ENCODE assay signal across 20 cellular contexts in genomic region chr6:99130897-99131873, GRCh38.
DNase-seq lines count a peak whose midpoint lies in the region; ATAC-seq and TF ChIP-seq lines count a peak whose summit lies in the region.
"Had no signal": no experiment of that assay in that cellular context is flagged by ENCODE, and none has a peak within 500 bp of the region (broad histone marks: within the 10 kb centered on the region; RNA-seq: fewer than 3 reads in every experiment).

No MANE protein-coding gene starts in this region.

- no peaks in the 10 kb centered on the region for H3F3A ChIP-seq in SK-N-SH (replicated peaks; ENCODE audit: insufficient read depth)

- peaks cover 38% of the 10 kb centered on the region for H3K4me1 Mint-ChIP-seq in brain
- H3K4me1 Mint-ChIP-seq in activated T-helper 2 cell treated with anti-CD3 and anti-CD28 coated beads, Interferon-gamma antibody, Interleukin-2, Interleukin-4, amounts not matched to agents 10 μg/mL and 5 μg/mL and 100 μg/mL, durations not matched to agents 14 hours and 24 hours and 36 hours (ENCODE audit: low read depth), result no peaks in the 10 kb centered on the region
- H3K4me1 Mint-ChIP-seq: activated naive CD8-positive, alpha-beta T cell treated with anti-CD3 and anti-CD28 coated beads for 36 hours; stimulated activated naive B cell treated with anti-CD40 and anti-IgM and Interleukin-4, amounts not matched to agents 10 μg/mL and 1 μg/mL and 100 μg/mL, for 72 hours had no signal

- no peaks in the 10 kb centered on the region for H3K27me3 ChIP-seq in SK-N-SH (ENCODE audit: insufficient read depth)

- H3K79me2 ChIP-seq in SK-N-SH (ENCODE audit: insufficient read depth), result no peaks in the 10 kb centered on the region
- H3K79me2 ChIP-seq: parathyroid adenoma had no signal

- H3K27me3 Mint-ChIP-seq in brain, result no peaks in the 10 kb centered on the region
- H3K27me3 Mint-ChIP-seq in activated T-helper 2 cell treated with anti-CD3 and anti-CD28 coated beads, Interferon-gamma antibody, Interleukin-2, Interleukin-4, amounts not matched to agents 10 μg/mL and 5 μg/mL and 100 μg/mL, durations not matched to agents 14 hours and 24 hours and 36 hours (ENCODE audit: low read depth), result peaks cover 2% of the 10 kb centered on the region

- no peak overlapping the region for H3K27ac ChIP-seq in SK-N-SH (ENCODE audit: low read depth in 2 of 2, low read length in 1 of 2)
- H3K27ac ChIP-seq: parathyroid adenoma had no signal

- H3K4me3 Mint-ChIP-seq in brain, result peak overlapping the region in 1 of 5 experiments; percentile 10
- no peak overlapping the region for H3K4me3 Mint-ChIP-seq in activated T-helper 2 cell treated with anti-CD3 and anti-CD28 coated beads, Interferon-gamma antibody, Interleukin-2, Interleukin-4, amounts not matched to agents 10 μg/mL and 5 μg/mL and 100 μg/mL, durations not matched to agents 14 hours and 24 hours and 36 hours (ENCODE audit: low read depth)
- H3K4me3 Mint-ChIP-seq: activated naive CD8-positive, alpha-beta T cell treated with anti-CD3 and anti-CD28 coated beads for 36 hours; effector memory CD8-positive, alpha-beta T cell; stimulated activated naive B cell treated with anti-CD40 and anti-IgM and Interleukin-4, amounts not matched to agents 10 μg/mL and 1 μg/mL and 100 μg/mL, for 72 hours had no signal

- intact Hi-C loops in activated T-helper 2 cell treated with anti-CD3 and anti-CD28 coated beads, Interferon-gamma antibody, Interleukin-2, Interleukin-4, amounts not matched to agents 10 μg/mL and 5 μg/mL and 100 μg/mL, durations not matched to agents 14 hours and 24 hours and 36 hours (cut with micrococcal nuclease), result no loop called here

- DNase-seq in SK-N-SH (no peak), NCI-H524 (lab: John Stamatoyannopoulos, UW) (peak; percentile 90 to 94), superior temporal gyrus (ENCODE audit: extremely low spot score) (peak; percentile 48)
- no peak for DNase-seq in stimulated activated CD4-positive, alpha-beta T cell treated with anti-CD3 and anti-CD28 coated beads, Interleukin-12 subunit alpha, Interleukin-12 subunit beta, amount 100 ng/mL, for 4 hours
- no peak for DNase-seq in activated T-helper 2 cell treated with anti-CD3 and anti-CD28 coated beads, Interferon-gamma antibody, Interleukin-2, Interleukin-4, amounts not matched to agents 10 μg/mL and 5 μg/mL and 100 μg/mL, durations not matched to agents 14 hours and 24 hours and 36 hours (ENCODE audit: low spot score)
- DNase-seq: ACHN; activated CD4-positive, alpha-beta T cell treated with anti-CD3 and anti-CD28 coated beads, Interleukin-2, amount 50 U/mL, for 1 hour; activated naive CD8-positive, alpha-beta T cell treated with anti-CD3 and anti-CD28 coated beads for 36 hours; activated T-cell treated with anti-CD3 and anti-CD28 coated beads, Interleukin-2, amount 50 U/mL, for 1 hour; effector memory CD8-positive, alpha-beta T cell; KBM-7; NCI-H146; SHP77 treated with DMSO at 0.1 percent for 48 hours; stimulated activated naive B cell treated with anti-CD40 and anti-IgM and Interleukin-4, amounts not matched to agents 10 μg/mL and 1 μg/mL and 100 μg/mL, for 72 hours; T-helper 9 cell had no signal

- no peaks in the 10 kb centered on the region for H4K20me1 ChIP-seq in SK-N-SH (ENCODE audit: insufficient read depth)

- H3K9me3 Mint-ChIP-seq in brain, result no peaks in the 10 kb centered on the region
- H3K9me3 Mint-ChIP-seq in activated T-helper 2 cell treated with anti-CD3 and anti-CD28 coated beads, Interferon-gamma antibody, Interleukin-2, Interleukin-4, amounts not matched to agents 10 μg/mL and 5 μg/mL and 100 μg/mL, durations not matched to agents 14 hours and 24 hours and 36 hours, result no peaks in the 10 kb centered on the region
- H3K9me3 Mint-ChIP-seq: activated naive CD8-positive, alpha-beta T cell treated with anti-CD3 and anti-CD28 coated beads for 36 hours; effector memory CD8-positive, alpha-beta T cell; stimulated activated naive B cell treated with anti-CD40 and anti-IgM and Interleukin-4, amounts not matched to agents 10 μg/mL and 1 μg/mL and 100 μg/mL, for 72 hours had no signal

- H3K4me1 ChIP-seq in SK-N-SH (ENCODE audit: control insufficient read depth in 1 of 2, insufficient read depth in 2 of 2, low read depth in 1 of 2, low read length in 1 of 2), result peaks cover 0 to 3% of the 10 kb centered on the region in 2 experiments; a peak in 1 of 4 replicates
- H3K4me1 ChIP-seq: parathyroid adenoma had no signal

- TF ChIP-seq RAD21 in SK-N-SH (IDR thresholded peaks at IDR 0.05; ENCODE audit: low read length), result peak; percentile 19; the same call in 1 of the 2 replicates

- no peaks in the 10 kb centered on the region for H3K9me2 ChIP-seq in SK-N-SH

- H3K27ac Mint-ChIP-seq in brain, result peak overlapping the region in 3 of 5 experiments; percentile 54 to 81 (median 62)
- H3K27ac Mint-ChIP-seq in activated T-helper 2 cell treated with anti-CD3 and anti-CD28 coated beads, Interferon-gamma antibody, Interleukin-2, Interleukin-4, amounts not matched to agents 10 μg/mL and 5 μg/mL and 100 μg/mL, durations not matched to agents 14 hours and 24 hours and 36 hours, result no peak overlapping the region
- H3K27ac Mint-ChIP-seq: activated naive CD8-positive, alpha-beta T cell treated with anti-CD3 and anti-CD28 coated beads for 36 hours; effector memory CD8-positive, alpha-beta T cell; stimulated activated naive B cell treated with anti-CD40 and anti-IgM and Interleukin-4, amounts not matched to agents 10 μg/mL and 1 μg/mL and 100 μg/mL, for 72 hours had no signal

- CTCF ChIA-PET in SK-N-SH (lab: Yijun Ruan, JAX), result interaction anchor here (1.2 to 4.7 kb wide), 3 partner anchors 11 to 21 kb away, joined by 3 to 29 read pairs (median 4); no protein-coding TSS in a partner anchor

- no peak overlapping the region for H3K4me3 ChIP-seq in SK-N-SH (ENCODE audit: low read depth in 2 of 2, low read length in 1 of 2)

- TF ChIP-seq EP300 in SK-N-SH (IDR thresholded peaks at IDR 0.05; ENCODE audit: borderline replicate concordance in 1 of 2, low read depth in 1 of 2, low read length in 1 of 2), result no peak

- H3K9ac ChIP-seq in SK-N-SH, result no peak overlapping the region
- H3K9ac ChIP-seq: parathyroid adenoma had no signal

- WGBS in SK-N-SH (ENCODE audit: low lambda C conversion rate), result 65% methylated on average over 15 of the region's 15 CpGs

- no peaks in the 10 kb centered on the region for H3K36me3 ChIP-seq in SK-N-SH (replicated peaks in 1 of 2; ENCODE audit: control insufficient read depth in 1 of 2, insufficient read depth in 2 of 2, low read length in 1 of 2)

- ATAC-seq in SK-N-SH treated with all-trans-retinoic acid at 6 μM for 48 hours (no peak; the same call in 2 of the 3 replicates), HG03571 (IDR thresholded peaks at IDR 0.05; ENCODE audit: unreplicated experiment) (no peak)
- ATAC-seq: effector memory CD8-positive, alpha-beta T cell; left lobe of liver; stimulated activated naive B cell treated with anti-CD40 and anti-IgM and Interleukin-4, amounts not matched to agents 10 μg/mL and 1 μg/mL and 100 μg/mL, for 72 hours had no signal

- POLR2A ChIA-PET in SK-N-SH (lab: Yijun Ruan, JAX), result no interaction called here

- H3K9me3 ChIP-seq in SK-N-SH, result no peaks in the 10 kb centered on the region

- TF ChIP-seq CTCF in SK-N-SH (IDR thresholded peaks at IDR 0.05), result no peak
- TF ChIP-seq CTCF in brain (conservative IDR thresholded peaks at IDR 0.05), result peak in 1 of 2 experiments; percentile 16

- no peak overlapping the region for H3K4me2 ChIP-seq in SK-N-SH

- no peak overlapping the region for H2AFZ ChIP-seq in SK-N-SH (ENCODE audit: low read depth)
- H2AFZ ChIP-seq: parathyroid adenoma had no signal

- no peaks in the 10 kb centered on the region for H3K36me3 Mint-ChIP-seq in brain
- no peaks in the 10 kb centered on the region for H3K36me3 Mint-ChIP-seq in activated T-helper 2 cell treated with anti-CD3 and anti-CD28 coated beads, Interferon-gamma antibody, Interleukin-2, Interleukin-4, amounts not matched to agents 10 μg/mL and 5 μg/mL and 100 μg/mL, durations not matched to agents 14 hours and 24 hours and 36 hours (ENCODE audit: low read depth)
- H3K36me3 Mint-ChIP-seq: activated naive CD8-positive, alpha-beta T cell treated with anti-CD3 and anti-CD28 coated beads for 36 hours; stimulated activated naive B cell treated with anti-CD40 and anti-IgM and Interleukin-4, amounts not matched to agents 10 μg/mL and 1 μg/mL and 100 μg/mL, for 72 hours had no signal

TF ChIP-seq in SK-N-SH, 30 proteins besides CTCF, POLR2A, EP300 and RAD21 (continues in another document):
- no peak for TF ChIP-seq MEF2A (IDR thresholded peaks at IDR 0.05; ENCODE audit: borderline replicate concordance, low read depth)
- no peak for TF ChIP-seq PBX3 (IDR thresholded peaks at IDR 0.05)
- TF ChIP-seq SIN3A (IDR thresholded peaks at IDR 0.05; ENCODE audit: borderline replicate concordance, low read depth, low read length), result no peak

TF ChIP-seq in SK-N-SH treated with all-trans-retinoic acid at 6 μM for 48 hours, 23 proteins besides CTCF, POLR2A, EP300 and RAD21 (continues in another document):
- no peak for TF ChIP-seq POU6F1 (CRISPR knock-in tag; IDR thresholded peaks at IDR 0.05; ENCODE audit: borderline replicate concordance, low read depth)
- TF ChIP-seq BACH2 (CRISPR knock-in tag; IDR thresholded peaks at IDR 0.05; ENCODE audit: borderline replicate concordance), result no peak
- no peak for TF ChIP-seq ZNF565 (CRISPR knock-in tag; conservative IDR thresholded peaks at IDR 0.05; ENCODE audit: low read depth)
- no peak for TF ChIP-seq ZNF8 (CRISPR knock-in tag; IDR thresholded peaks at IDR 0.05)
- TF ChIP-seq RARB (CRISPR knock-in tag; IDR thresholded peaks at IDR 0.05), result no peak
- TF ChIP-seq TCF4 (CRISPR knock-in tag; IDR thresholded peaks at IDR 0.05; ENCODE audit: borderline replicate concordance), result no peak

Comparison
In these comparisons a context has a peak if more than half of its experiments do, and no peak if none do; other contexts are left out.
1. DNase-seq: peak in NCI-H524 (2 of 2) and superior temporal gyrus (single experiment); none in SK-N-SH (single experiment), stimulated activated CD4-positive, alpha-beta T cell treated with anti-CD3 and anti-CD28 coated beads, Interleukin-12 subunit alpha, Interleukin-12 subunit beta, amount 100 ng/mL, for 4 hours (single experiment) and activated T-helper 2 cell treated with anti-CD3 and anti-CD28 coated beads, Interferon-gamma antibody, Interleukin-2, Interleukin-4, amounts not matched to agents 10 μg/mL and 5 μg/mL and 100 μg/mL, durations not matched to agents 14 hours and 24 hours and 36 hours (single experiment).